Comparison of ENCODE assay signal across 8 cellular contexts in the genomic region with DNA sequence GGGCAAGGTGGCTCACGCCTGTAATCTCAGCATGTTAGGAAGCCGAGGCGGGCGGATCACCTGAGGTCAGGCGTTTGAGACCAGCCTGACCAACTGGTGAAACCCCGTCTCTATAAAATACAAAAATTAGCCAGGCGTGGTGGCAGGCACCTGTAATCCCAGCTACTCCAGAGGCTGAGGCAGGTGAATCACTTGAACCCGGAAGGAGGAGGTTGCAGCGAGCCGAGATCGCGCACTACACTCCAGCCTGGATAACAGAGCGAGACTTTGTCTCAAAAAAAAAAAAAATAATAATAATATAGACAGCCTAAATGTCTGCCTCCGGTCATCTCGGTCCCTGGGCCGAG. TPM values are rescaled to one million over a fixed set of nuclear protein-coding genes. Genes with fewer than 3 reads are reported as not detected.
DNase-seq lines count a peak whose midpoint lies in the region; ATAC-seq, FAIRE-seq and TF ChIP-seq lines count a peak whose summit lies in the region.
"Not testable (repeated sequence)": the region's sequence is repeated elsewhere in the genome, so short reads cannot be mapped to it uniquely, and the experiment has no call there.

No MANE protein-coding gene starts in this region.

- CTCF ChIA-PET in activated B cell treated with CpG ODN at 0.5 μM for 24 hours (lab: Charles Lee), result interaction anchor here (0.6 to 5.1 kb wide), 4 partner anchors 167 to 433 kb away, joined by 3 to 60 read pairs (median 3); no protein-coding TSS in a partner anchor
- CTCF ChIA-PET in K562 (lab: Yijun Ruan, JAX; ENCODE audit: low intra/inter-chr PET ratio), result not testable (repeated sequence)

- not testable (repeated sequence) for H3K9me1 ChIP-seq in K562 (ENCODE audit: control insufficient read depth, insufficient read depth, low read length)

- peak overlapping the region; percentile 96 for H3K4me3 Mint-ChIP-seq in activated B cell treated with CpG ODN at 0.5 μM for 24 hours

- peak overlapping the region; percentile 94 for H2AFZ ChIP-seq in DND-41 (ENCODE audit: low read depth, low read length)
- H2AFZ ChIP-seq in K562 (ENCODE audit: low read depth, low read length), result peak overlapping the region; percentile 95

- FAIRE-seq in K562 (lab: Jason Lieb, UNC), result not testable (repeated sequence)

- H3K4me3 ChIP-seq in DND-41 (ENCODE audit: low read depth in 1 of 2, low read length in 2 of 2), result peak overlapping the region; percentile 63 to 81
- H3K4me3 ChIP-seq in LNCaP clone FGC (ENCODE audit: low read depth, low read length), result peak overlapping the region; percentile 87
- peak overlapping the region; percentile 73 for H3K4me3 ChIP-seq in K562
- peak overlapping the region; percentile 65 for H3K4me3 ChIP-seq in fibroblast of pulmonary artery (replicated peaks; ENCODE audit: low read depth, low read length)
- H3K4me3 ChIP-seq in lung, result peak overlapping the region; percentile 73
- peak overlapping the region; percentile 64 for H3K4me3 ChIP-seq in retinal pigment epithelial cell (ENCODE audit: low read length)
- H3K4me3 ChIP-seq in upper lobe of right lung, result peak overlapping the region; percentile 82

- H4K20me1 ChIP-seq in DND-41 (ENCODE audit: insufficient read depth, low read length); K562 (replicated peaks; ENCODE audit: control insufficient read depth, insufficient read depth, low read length): not testable (repeated sequence)

- H3K79me2 ChIP-seq in DND-41 (ENCODE audit: insufficient read depth, low read length), result peaks cover 45% of the 10 kb centered on the region
- peaks cover 34% of the 10 kb centered on the region for H3K79me2 ChIP-seq in K562 (ENCODE audit: control insufficient read depth, insufficient read depth, low read length)

- POLR2A ChIA-PET in activated B cell treated with CpG ODN at 0.5 μM for 24 hours (lab: Charles Lee) (interaction anchor here (0.6 to 3.4 kb wide), 30 partner anchors 9 to 1921 kb away, joined by 3 to 23 read pairs (median 5); partner anchors contain the start of genes BATF, ERG28, TTLL5 and ZC2HC1C), K562 (lab: Yijun Ruan, JAX) (interaction anchor here (1.2 to 1.8 kb wide), 4 partner anchors 10 to 174 kb away, joined by 3 to 6 read pairs (median 4); no protein-coding TSS in a partner anchor)

- not testable (repeated sequence) for H3K27me3 Mint-ChIP-seq in activated B cell treated with CpG ODN at 0.5 μM for 24 hours

- TF ChIP-seq RAD21 in K562 (CRISPR knock-in tag; conservative IDR thresholded peaks at IDR 0.05 in 1 of 2, IDR thresholded peaks at IDR 0.05 in 1 of 2), result not testable (repeated sequence)

- 0% methylated on average over 10 of the region's 16 CpGs for WGBS in K562 (ENCODE audit: insufficient coverage, low coverage, missing lambda C conversion rate)
- 28 to 38% methylated on average over 16 of the region's 16 CpGs for WGBS in lung, 2 donors

- peak overlapping the region; percentile 91 for H3K27ac ChIP-seq in DND-41 (ENCODE audit: low read length)
- H3K27ac ChIP-seq in K562 (ENCODE audit: extremely low read depth, low read depth, low read length), result peak overlapping the region; percentile 98
- H3K27ac ChIP-seq in lung (ENCODE audit: low read depth in 1 of 2, low read length in 1 of 2), result peak overlapping the region; percentile 90 to 93
- H3K27ac ChIP-seq in upper lobe of right lung, result peak overlapping the region; percentile 98

- H3K9me3 ChIP-seq in DND-41 (ENCODE audit: insufficient read depth, low read length, severe bottlenecking); K562 (replicated peaks; ENCODE audit: control insufficient read depth, insufficient read depth, low read depth, low read length); lung (ENCODE audit: control insufficient read depth in 2 of 2, insufficient read depth in 1 of 2, low read length in 1 of 2); upper lobe of right lung: not testable (repeated sequence)

- peaks cover 27% of the 10 kb centered on the region for H3K4me1 ChIP-seq in DND-41 (ENCODE audit: insufficient read depth, low read length)
- H3K4me1 ChIP-seq in K562 (replicated peaks in 1 of 2; ENCODE audit: control insufficient read depth in 2 of 2, insufficient read depth in 2 of 2, low read length in 2 of 2), result peaks cover 11 to 14% of the 10 kb centered on the region in 2 experiments
- peaks cover 4 to 21% of the 10 kb centered on the region in 2 donors for H3K4me1 ChIP-seq in lung (ENCODE audit: control insufficient read depth in 2 of 2, insufficient read depth in 2 of 2, low read length in 2 of 2)
- H3K4me1 ChIP-seq in upper lobe of right lung, result peaks cover 32% of the 10 kb centered on the region

- H3K27me3 ChIP-seq in DND-41 (ENCODE audit: insufficient read depth, low read length, poor library complexity); K562 (ENCODE audit: control insufficient read depth in 2 of 2, insufficient read depth in 2 of 2, low read length in 2 of 2); lung (ENCODE audit: control insufficient read depth, insufficient read depth); upper lobe of right lung: not testable (repeated sequence)

- peak overlapping the region; percentile 77 for H3K4me2 ChIP-seq in DND-41 (ENCODE audit: insufficient read depth, low read length)
- H3K4me2 ChIP-seq in K562 (ENCODE audit: insufficient read depth, low read length), result peak overlapping the region; percentile 98

- TF ChIP-seq EP300 in K562 (IDR thresholded peaks at IDR 0.05; ENCODE audit: low read length), result not testable (repeated sequence)

- TF ChIP-seq POLR2A in K562 (conservative IDR thresholded peaks at IDR 0.05), result not testable (repeated sequence)

- in situ Hi-C loops in K562 (cut with MboI), result loop anchor here (25.0 kb wide), 1 partner anchor 535 kb away; the partner anchor contains the start of genes ERG28 and TTLL5

- H3K9ac ChIP-seq in DND-41 (ENCODE audit: low read depth, low read length), result peak overlapping the region; percentile 91
- H3K9ac ChIP-seq in K562 (ENCODE audit: insufficient read depth in 1 of 2, low read depth in 2 of 2, low read length in 2 of 2), result peak overlapping the region; percentile 93 to 96

- not testable (repeated sequence) for ATAC-seq in DND-41 (ENCODE audit: insufficient read depth, low read depth); lung (ENCODE audit: insufficient read depth, low FRiP score); upper lobe of right lung
- ATAC-seq in activated B cell treated with CpG ODN at 0.5 μM for 24 hours (ENCODE audit: low read depth), result peak; percentile 2
- peak; percentile 5; the same call in 2 of the 3 replicates for ATAC-seq in K562

- not testable (repeated sequence) for TF ChIP-seq CTCF in DND-41 (IDR thresholded peaks at IDR 0.05; ENCODE audit: borderline replicate concordance, extremely low read depth, low read length, poor library complexity, severe bottlenecking); LNCaP clone FGC (IDR thresholded peaks at IDR 0.05; ENCODE audit: control insufficient read depth, extremely low read depth, insufficient read depth); activated B cell treated with CpG ODN at 0.5 μM for 24 hours (IDR thresholded peaks at IDR 0.05); K562 (IDR thresholded peaks at IDR 0.05 in 2 of 3, conservative IDR thresholded peaks at IDR 0.05 in 1 of 3; ENCODE audit: insufficient read depth in 2 of 3, low read depth in 1 of 3, low read length in 3 of 3); fibroblast of pulmonary artery (IDR thresholded peaks at IDR 0.05; ENCODE audit: low read length, missing control alignments); lung (IDR thresholded peaks at IDR 0.05; ENCODE audit: control extremely low read depth, extremely low read depth); retinal pigment epithelial cell (conservative IDR thresholded peaks at IDR 0.05; ENCODE audit: low read depth, low read length); upper lobe of right lung (IDR thresholded peaks at IDR 0.05)

- peaks cover 29% of the 10 kb centered on the region for H3K36me3 Mint-ChIP-seq in activated B cell treated with CpG ODN at 0.5 μM for 24 hours (ENCODE audit: low read depth)

- H3K4me1 Mint-ChIP-seq in activated B cell treated with CpG ODN at 0.5 μM for 24 hours, result peaks cover 40% of the 10 kb centered on the region

- intact Hi-C loops in activated B cell treated with CpG ODN at 0.5 μM for 24 hours (cut with micrococcal nuclease), result loop anchor here (1.0 to 2.0 kb wide), 4 partner anchors 49 to 533 kb away; partner anchors contain the start of genes ERG28, TMED10 and TTLL5
- intact Hi-C loops in K562 (cut with micrococcal nuclease), result loop anchor here (5.0 kb wide), 1 partner anchor 360 kb away; no protein-coding TSS in a partner anchor
- intact Hi-C loops in upper lobe of right lung (cut with DNase I), result not testable (repeated sequence)

- H3K9me3 Mint-ChIP-seq in activated B cell treated with CpG ODN at 0.5 μM for 24 hours, result not testable (repeated sequence)

- not testable (repeated sequence) for DNase-seq in DND-41; LNCaP clone FGC (ENCODE audit: low read depth); activated B cell treated with CpG ODN at 0.5 μM for 24 hours; fibroblast of pulmonary artery (ENCODE audit: low read depth); lung (ENCODE audit: low spot score); retinal pigment epithelial cell (ENCODE audit: low read depth); upper lobe of right lung
- DNase-seq in K562 (ENCODE audit: extremely low read depth in 1 of 4, low spot score in 3 of 4), result peak in 1 of 4 experiments; percentile 23

- H3K27ac Mint-ChIP-seq in activated B cell treated with CpG ODN at 0.5 μM for 24 hours, result peak overlapping the region; percentile 94

- not testable (repeated sequence) for BruUV-seq in K562 (replicated peaks; lab: Mats Ljungman, UMichigan)

- peaks cover 20% of the 10 kb centered on the region for H3K36me3 ChIP-seq in DND-41 (ENCODE audit: insufficient read depth, low read length)
- not testable (repeated sequence) for H3K36me3 ChIP-seq in K562 (ENCODE audit: control insufficient read depth, insufficient read depth, low read length); lung (ENCODE audit: control insufficient read depth in 2 of 2, insufficient read depth in 2 of 2, low read length in 2 of 2)
- H3K36me3 ChIP-seq in upper lobe of right lung, result peaks cover 13% of the 10 kb centered on the region

RNA-seq across cellular contexts. Expression of gene NEK9, which starts 0.6 kb away (rescaled TPM):
- total RNA-seq in activated B cell treated with CpG ODN at 0.5 μM for 24 hours, result 96.1 and 97.7 TPM in 2 replicates
- total RNA-seq in K562 (2011; cell fraction: chromatin; rRNA removed; ENCODE audit: low replicate concordance), result 35.9 and 58.1 TPM in 2 replicates
- 28.6 and 29.0 TPM in 2 replicates for total RNA-seq in K562 (2011; cell fraction: nucleolus; rRNA removed)
- 30.7 and 32.6 TPM in 2 replicates for total RNA-seq in K562 (2011; cell fraction: nucleoplasm; rRNA removed)
- total RNA-seq in K562 (2014; rRNA removed), result 25.3 and 29.3 TPM in 2 replicates
- 11.8 and 14.3 TPM in 2 replicates for total RNA-seq in K562 (2014; rRNA removed; fragmentation: Illumina TruSeq; extraction: Trizol)
- 10.0 and 10.8 TPM in 2 replicates for total RNA-seq in K562 (2015; rRNA removed; fragmentation: Illumina TruSeq; extraction: Trizol)
- 24.0 and 34.4 TPM in 2 replicates for total RNA-seq in K562 (2021)
- 32.8 and 39.6 TPM in 2 replicates for polyA plus RNA-seq in K562 (2011; rRNA removed)
- 15.8 and 25.2 TPM in 2 replicates for polyA plus RNA-seq in K562 (2011; cell fraction: cytosol; rRNA removed)
- 51.4 and 57.6 TPM in 2 replicates for polyA plus RNA-seq in K562 (2011; cell fraction: nucleus; rRNA removed)
- polyA plus RNA-seq in K562 (2012), result 25.0 and 31.8 TPM in 2 replicates
- 16.3 and 19.8 TPM in 2 replicates for polyA plus RNA-seq in K562 (2014; fragmentation: Illumina TruSeq; extraction: Trizol)
- polyA plus RNA-seq in K562 (2014; fragmentation: Nextera tagmentation; extraction: Ambion mirVana), result 1 to 10 TPM; 2.8 to 5.5 TPM
- polyA plus RNA-seq in K562 (2014; rRNA removed), result 19.9 and 29.1 TPM in 2 replicates
- polyA minus RNA-seq in K562 (2011; rRNA and poly(A)+ RNA removed), result 32.3 and 32.9 TPM in 2 replicates
- 11.6 and 13.7 TPM in 2 replicates for polyA minus RNA-seq in K562 (2011; cell fraction: cytosol; rRNA and poly(A)+ RNA removed)
- polyA minus RNA-seq in K562 (2011; cell fraction: nucleus; rRNA and poly(A)+ RNA removed), result 29.9 and 36.3 TPM in 2 replicates
- 10 to 100 TPM; 74.1 to 76.3 TPM for total RNA-seq in lung
- polyA plus RNA-seq in lung, result 10 to 100 TPM; 23.1 to 32.4 TPM
- 78.1 TPM for total RNA-seq in upper lobe of right lung

RNA-seq across cellular contexts. Expression of gene TMED10, which starts 49.0 kb away (rescaled TPM):
- total RNA-seq in activated B cell treated with CpG ODN at 0.5 μM for 24 hours (124 and 130 TPM in 2 replicates), K562 (2014; rRNA removed) (46.9 and 62.2 TPM in 2 replicates), K562 (2014; rRNA removed; fragmentation: Illumina TruSeq; extraction: Trizol) (87.9 and 95.0 TPM in 2 replicates), K562 (2015; rRNA removed; fragmentation: Illumina TruSeq; extraction: Trizol) (101 and 105 TPM in 2 replicates), K562 (2021) (124 and 126 TPM in 2 replicates), lung (100 to 1,000 TPM; 217 to 398 TPM), upper lobe of right lung (303 TPM)
- total RNA-seq in K562 (2011; cell fraction: chromatin; rRNA removed; ENCODE audit: low replicate concordance), result 104 and 130 TPM in 2 replicates
- total RNA-seq in K562 (2011; cell fraction: nucleolus; rRNA removed), result 186 and 192 TPM in 2 replicates
- 198 and 249 TPM in 2 replicates for total RNA-seq in K562 (2011; cell fraction: nucleoplasm; rRNA removed)
- polyA plus RNA-seq in K562 (2011; rRNA removed) (169 and 170 TPM in 2 replicates), K562 (2014; fragmentation: Illumina TruSeq; extraction: Trizol) (154 and 185 TPM in 2 replicates), K562 (2014; fragmentation: Nextera tagmentation; extraction: Ambion mirVana) (100 to 1,000 TPM; 206 to 233 TPM), K562 (2014; rRNA removed) (84.7 and 134 TPM in 2 replicates), lung (100 to 1,000 TPM in 1 of 2 donors, 10 to 100 TPM in 1; 79.5 to 332 TPM)
- polyA plus RNA-seq in K562 (2011; cell fraction: cytosol; rRNA removed), result 135 and 158 TPM in 2 replicates
- polyA plus RNA-seq in K562 (2011; cell fraction: nucleus; rRNA removed), result 48.7 and 51.6 TPM in 2 replicates
- 81.0 and 147 TPM in 2 replicates for polyA plus RNA-seq in K562 (2012)
- polyA minus RNA-seq in K562 (2011; rRNA and poly(A)+ RNA removed), result 234 and 258 TPM in 2 replicates
- 112 and 142 TPM in 2 replicates for polyA minus RNA-seq in K562 (2011; cell fraction: cytosol; rRNA and poly(A)+ RNA removed)
- polyA minus RNA-seq in K562 (2011; cell fraction: nucleus; rRNA and poly(A)+ RNA removed), result 30.7 and 39.5 TPM in 2 replicates

RNA-seq across cellular contexts. Expression of gene ZC2HC1C, which starts 58.0 kb away (rescaled TPM):
- total RNA-seq in activated B cell treated with CpG ODN at 0.5 μM for 24 hours, result 0.91 TPM in 1 of 2 replicates, not detected in the other
- total RNA-seq in K562 (2011; cell fraction: chromatin; rRNA removed; ENCODE audit: low replicate concordance), result 5.4 and 5.8 TPM in 2 replicates
- 3.0 and 4.5 TPM in 2 replicates for total RNA-seq in K562 (2011; cell fraction: nucleolus; rRNA removed)
- total RNA-seq in K562 (2011; cell fraction: nucleoplasm; rRNA removed), result 3.9 and 4.5 TPM in 2 replicates
- total RNA-seq in K562 (2014; rRNA removed), result 5.1 and 8.8 TPM in 2 replicates
- 6.6 and 7.9 TPM in 2 replicates for total RNA-seq in K562 (2014; rRNA removed; fragmentation: Illumina TruSeq; extraction: Trizol)
- total RNA-seq in K562 (2015; rRNA removed; fragmentation: Illumina TruSeq; extraction: Trizol), result 6.2 and 8.5 TPM in 2 replicates
- total RNA-seq in K562 (2021), result 4.7 and 6.3 TPM in 2 replicates
- polyA plus RNA-seq in K562 (2011; rRNA removed), result 4.3 and 8.4 TPM in 2 replicates
- 2.7 and 3.3 TPM in 2 replicates for polyA plus RNA-seq in K562 (2011; cell fraction: cytosol; rRNA removed)
- 4.9 and 5.4 TPM in 2 replicates for polyA plus RNA-seq in K562 (2011; cell fraction: nucleus; rRNA removed)
- 5.6 and 9.0 TPM in 2 replicates for polyA plus RNA-seq in K562 (2012)
- polyA plus RNA-seq in K562 (2014; fragmentation: Illumina TruSeq; extraction: Trizol), result 7.7 and 7.9 TPM in 2 replicates
- 1 to 10 TPM; 7.0 to 9.2 TPM for polyA plus RNA-seq in K562 (2014; fragmentation: Nextera tagmentation; extraction: Ambion mirVana)
- 3.7 and 6.7 TPM in 2 replicates for polyA plus RNA-seq in K562 (2014; rRNA removed)
- polyA minus RNA-seq in K562 (2011; rRNA and poly(A)+ RNA removed), result 3.2 and 6.8 TPM in 2 replicates
- 1.7 and 4.8 TPM in 2 replicates for polyA minus RNA-seq in K562 (2011; cell fraction: cytosol; rRNA and poly(A)+ RNA removed)
- polyA minus RNA-seq in K562 (2011; cell fraction: nucleus; rRNA and poly(A)+ RNA removed), result 3.2 and 3.6 TPM in 2 replicates
- total RNA-seq in lung, result 1 to 10 TPM; 5.6 to 6.7 TPM
- polyA plus RNA-seq in lung, result 1 to 10 TPM; 2.7 to 7.6 TPM
- 4.5 TPM for total RNA-seq in upper lobe of right lung
